In genomic region chr2:65922030-65922429, GRCh38 we compare ENCODE assay signal across 17 cellular contexts.
A peak's percentile ranks its signal among the peaks of the same experiment; 100 is the strongest.
DNase-seq lines count a peak whose midpoint lies in the region; ATAC-seq and TF ChIP-seq lines count a peak whose summit lies in the region.
"Had no signal": no experiment of that assay in that cellular context is flagged by ENCODE, and none has a peak within 500 bp of the region (broad histone marks: within the 10 kb centered on the region; RNA-seq: fewer than 3 reads in every experiment).

No MANE protein-coding gene starts in this region.

- BruUV-seq in OCI-LY7 (replicated peaks; lab: Mats Ljungman, UMichigan): no TSS peak

- H4K20me1 ChIP-seq in OCI-LY7 (ENCODE audit: insufficient read depth, low read length): no peaks in the 10 kb centered on the region

- H3K9me2 ChIP-seq in OCI-LY7 (ENCODE audit: insufficient read depth, low read length): no peaks in the 10 kb centered on the region

- H3K27ac ChIP-seq in OCI-LY7 (ENCODE audit: low read depth, low read length, poor library complexity, severe bottlenecking) (no peak overlapping the region), caudate nucleus (ENCODE audit: low read depth, low read length) (no peak overlapping the region)
- H3K27ac ChIP-seq: breast epithelium, dorsolateral prefrontal cortex, hepatocyte, HL-60, neural progenitor cell had no signal

- no peak overlapping the region for H3K4me2 ChIP-seq in OCI-LY7 (ENCODE audit: low read length)
- H3K4me2 ChIP-seq: hepatocyte, neural progenitor cell had no signal

- no peaks in the 10 kb centered on the region for H3K79me2 ChIP-seq in OCI-LY7 (ENCODE audit: insufficient read depth, low read depth, low read length)
- H3K79me2 ChIP-seq: hepatocyte had no signal

- POLR2A ChIA-PET in OCI-LY7 (lab: Charles Lee): no interaction called here

- no peaks in the 10 kb centered on the region for H3K4me1 ChIP-seq in OCI-LY7 (ENCODE audit: insufficient read depth, low read length, poor library complexity, severe bottlenecking)
- H3K4me1 ChIP-seq: breast epithelium had no signal

- no peak overlapping the region for H3K4me3 ChIP-seq in OCI-LY7 (ENCODE audit: low read depth, low read length, poor library complexity, severe bottlenecking)
- H3K4me3 ChIP-seq: breast epithelium, dorsolateral prefrontal cortex, hepatocyte, neural progenitor cell had no signal

- peak; percentile 2 for DNase-seq in OCI-LY7 (ENCODE audit: low spot score)
- DNase-seq in caudate nucleus (lab: John Stamatoyannopoulos, UW): no peak
- DNase-seq in glomerular visceral epithelial cell (ENCODE audit: extremely low spot score): no peak
- DNase-seq in NCI-H510A treated with DMSO at 0.1 percent for 48 hours (lab: John Stamatoyannopoulos, UW): no peak
- DNase-seq in GDM1 (lab: John Stamatoyannopoulos, UW): no peak
- DNase-seq: activated naive CD8-positive, alpha-beta T cell treated with anti-CD3 and anti-CD28 coated beads, Interleukin-2, amount 10 ng/mL, durations not matched to agents 7 days and 5 days; dorsolateral prefrontal cortex; kidney glomerular epithelial cell; NCI-H1436 treated with DMSO at 0.1 percent for 48 hours; NCI-H446 treated with DMSO at 0.1 percent for 48 hours had no signal

- ATAC-seq in GM18519 (IDR thresholded peaks at IDR 0.05; ENCODE audit: low FRiP score, unreplicated experiment) (peak; percentile 84), GM21576 (IDR thresholded peaks at IDR 0.05; ENCODE audit: unreplicated experiment) (peak; percentile 70), HG03064 (IDR thresholded peaks at IDR 0.05; ENCODE audit: low read depth, unreplicated experiment) (peak; percentile 81)

- CTCF ChIA-PET in OCI-LY7 (lab: Charles Lee; ENCODE audit: unreplicated experiment): no interaction called here

- no peak for TF ChIP-seq CTCF in OCI-LY7 (conservative IDR thresholded peaks at IDR 0.05; ENCODE audit: low read length)

- no peak overlapping the region for H2AFZ ChIP-seq in OCI-LY7 (ENCODE audit: low read length)
- H2AFZ ChIP-seq: hepatocyte, neural progenitor cell had no signal

- intact Hi-C loops in OCI-LY7 (cut with micrococcal nuclease; ENCODE audit: unreplicated experiment): no loop called here

- H3K36me3 ChIP-seq in OCI-LY7 (ENCODE audit: insufficient read depth, low read length): no peaks in the 10 kb centered on the region
- H3K36me3 ChIP-seq: breast epithelium, neural progenitor cell had no signal

- H3K9me3 ChIP-seq in OCI-LY7 (ENCODE audit: low read length): no peaks in the 10 kb centered on the region
- H3K9me3 ChIP-seq: breast epithelium had no signal
